Comparison of ENCODE assay signal across 8 cellular contexts in the genomic region with DNA sequence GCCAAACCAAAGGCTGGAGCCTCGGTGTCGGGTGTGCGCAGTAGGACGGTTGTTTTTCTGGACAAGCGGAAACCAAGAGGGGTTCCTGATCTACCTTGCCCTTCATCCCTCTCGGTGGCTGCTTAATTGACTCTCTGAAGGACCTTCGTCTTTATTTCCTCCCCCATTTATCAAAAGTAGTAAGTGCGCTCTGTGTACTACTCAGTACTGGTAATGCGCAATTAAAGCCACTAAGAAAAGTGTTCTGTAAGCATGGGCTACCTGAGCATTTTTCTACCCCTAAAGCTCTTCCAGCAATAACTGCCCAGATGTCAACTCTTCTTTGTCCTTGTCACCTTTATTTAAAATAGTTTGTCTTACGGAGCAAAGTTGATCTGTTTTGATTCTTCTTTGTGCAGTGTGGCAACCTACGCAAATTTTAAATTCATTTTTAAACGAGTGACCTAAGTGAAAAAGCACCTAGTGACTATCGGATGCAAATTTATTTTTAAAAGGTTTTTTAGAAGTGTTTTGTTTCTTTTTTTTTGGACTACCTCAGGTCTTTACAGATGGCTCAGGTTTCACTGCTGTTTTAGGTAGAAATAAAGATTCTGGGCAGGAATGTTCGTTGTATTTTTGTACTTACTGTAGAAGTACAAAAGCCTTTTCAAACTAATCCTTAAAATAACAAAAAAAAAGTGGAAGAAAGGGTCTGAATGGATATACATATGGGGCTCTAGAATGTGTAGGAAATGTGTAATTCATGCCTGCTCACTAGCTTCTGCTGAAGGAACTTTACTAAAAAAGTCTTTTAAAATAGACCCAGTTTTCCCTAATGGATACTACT. TPM values are rescaled to one million over a fixed set of nuclear protein-coding genes. Genes with fewer than 3 reads are reported as not detected.
A peak's percentile ranks its signal among the peaks of the same experiment; 100 is the strongest.
DNase-seq lines count a peak whose midpoint lies in the region; ATAC-seq, FAIRE-seq and TF ChIP-seq lines count a peak whose summit lies in the region.

No MANE protein-coding gene starts in this region.

- in situ Hi-C loops in GM12878 (cut with MboI) = no loop called here

- peak overlapping the region; percentile 94 for H3K9ac ChIP-seq in GM12878 (ENCODE audit: control insufficient read depth, insufficient read depth, low read length)

- no peaks in the 10 kb centered on the region for H3K36me3 ChIP-seq in Caco-2 (ENCODE audit: control insufficient read depth, insufficient read depth, low read length)
- no peaks in the 10 kb centered on the region for H3K36me3 ChIP-seq in GM12878 (ENCODE audit: control insufficient read depth in 2 of 2, insufficient read depth in 2 of 2, low read length in 1 of 2)
- no peaks in the 10 kb centered on the region for H3K36me3 ChIP-seq in vagina

- no peak for TF ChIP-seq EP300 in GM12878 (IDR thresholded peaks at IDR 0.05; ENCODE audit: borderline replicate concordance in 1 of 2, control insufficient read depth in 1 of 2, low read depth in 2 of 2, low read length in 2 of 2)

- TF ChIP-seq POLR2A in GM12878 (IDR thresholded peaks at IDR 0.05; ENCODE audit: low read depth, low read length) (no peak), vagina (IDR thresholded peaks at IDR 0.05) (no peak)

- H3K9me3 ChIP-seq in Caco-2 (no peaks in the 10 kb centered on the region), GM12878 (replicated peaks; ENCODE audit: control insufficient read depth, insufficient read depth, low read length) (no peaks in the 10 kb centered on the region), vagina (no peaks in the 10 kb centered on the region)

- intact Hi-C loops in Caco-2 (cut with micrococcal nuclease; ENCODE audit: unreplicated experiment) (loop anchor here (2.0 to 5.0 kb wide), 2 partner anchors 65 to 1169 kb away; partner anchors contain the start of gene ZFYVE16), GM12878 (cut with micrococcal nuclease; ENCODE audit: unreplicated experiment) (loop anchor here (2.0 to 5.0 kb wide), 2 partner anchors 253 to 274 kb away; partner anchors contain the start of genes ARSB and HOMER1), vagina (cut with DNase I) (no loop called here)

- BruUV-seq in Caco-2 (replicated peaks; lab: Mats Ljungman, UMichigan) = TSS peak; percentile 23
- BruUV-seq in GM12878 (replicated peaks; lab: Mats Ljungman, UMichigan) = TSS peak; percentile 39

- SMC1A ChIA-PET in GM12878 (lab: Charles Lee; ENCODE audit: uncharacterized antibody, unreplicated experiment) = interaction anchor here (1.5 to 1.9 kb wide), 2 partner anchors 16 to 24 kb away, joined by 3 to 9 read pairs; no protein-coding TSS in a partner anchor

- no peak for DNase-seq in Caco-2
- peak; percentile 61 for DNase-seq in HT-29 (ENCODE audit: low spot score)
- DNase-seq in GM12878 (ENCODE audit: low read depth, low spot score) = no peak
- DNase-seq in medulla oblongata (ENCODE audit: extremely low spot score) = peak; percentile 14
- no peak for DNase-seq in vagina (ENCODE audit: extremely low spot score in 2 of 2)
- DNase-seq in SW 1271 (lab: John Stamatoyannopoulos, UW) = no peak
- no peak for DNase-seq in HCEC 1CT
- no peak for DNase-seq in frontal cortex (ENCODE audit: low spot score in 2 of 2)

- WGBS in GM12878 (ENCODE audit: insufficient coverage, insufficient replicate concordance, low lambda C conversion rate, missing lambda C conversion rate) = 3% methylated on average over 14 of the region's 14 CpGs

- H4K20me1 ChIP-seq in GM12878 (ENCODE audit: control insufficient read depth, insufficient read depth) = no peaks in the 10 kb centered on the region

- H3K4me3 Mint-ChIP-seq in Caco-2 (ENCODE audit: unreplicated experiment) = peak overlapping the region; percentile 78

- POLR2A ChIA-PET in Caco-2 (lab: Charles Lee) (interaction anchor here (0.9 kb wide), 1 partner anchor 276 kb away, joined by 4 read pairs; the partner anchor contains the start of gene HOMER1), GM12878 (lab: Charles Lee) (interaction anchor here (0.6 to 1.2 kb wide), 2 partner anchors 510 to 1112 kb away, joined by 3 to 6 read pairs; no protein-coding TSS in a partner anchor)

- ATAC-seq in GM12878 = peak; percentile 4; the same call in 2 of the 3 replicates

- peak overlapping the region; percentile 64 for H3K4me2 ChIP-seq in GM12878 (ENCODE audit: control insufficient read depth, insufficient read depth)

- no peak for TF ChIP-seq RAD21 in GM12878 (IDR thresholded peaks at IDR 0.05; ENCODE audit: insufficient read depth, low read depth, low read length)

- H3K4me1 ChIP-seq in Caco-2 (peaks cover 4% of the 10 kb centered on the region; the same call in 1 of the 2 replicates), GM12878 (ENCODE audit: control insufficient read depth, insufficient read depth, low read length) (peaks cover 5% of the 10 kb centered on the region), vagina (peaks cover 48% of the 10 kb centered on the region)

- H3K27me3 ChIP-seq in Caco-2 (replicated peaks; ENCODE audit: control insufficient read depth, insufficient read depth, low read length) (no peaks in the 10 kb centered on the region), GM12878 (replicated peaks in 1 of 2; ENCODE audit: control insufficient read depth in 2 of 2, insufficient read depth in 2 of 2, low read length in 1 of 2) (no peaks in the 10 kb centered on the region), vagina (no peaks in the 10 kb centered on the region)

- H3K9me3 Mint-ChIP-seq in Caco-2 (ENCODE audit: unreplicated experiment) = no peaks in the 10 kb centered on the region

- peak overlapping the region; percentile 97 for H3K27ac Mint-ChIP-seq in Caco-2 (ENCODE audit: unreplicated experiment)

- peaks cover 50% of the 10 kb centered on the region for H3K79me2 ChIP-seq in GM12878 (ENCODE audit: control insufficient read depth, insufficient read depth, low read length)

- H3K27ac ChIP-seq in GM12878 (ENCODE audit: control insufficient read depth, insufficient read depth) (peak overlapping the region; percentile 71), vagina (peak overlapping the region; percentile 100)

- FAIRE-seq in GM12878 (lab: Jason Lieb, UNC) (peak; percentile 47), frontal cortex (lab: Jason Lieb, UNC) (no peak)

- H2AFZ ChIP-seq in GM12878 (ENCODE audit: control insufficient read depth, low read depth, low read length) = peak overlapping the region; percentile 77

- CTCF ChIA-PET in Caco-2 (lab: Charles Lee) (interaction anchor here (0.6 to 1.7 kb wide), 4 partner anchors 18 to 748 kb away, joined by 3 to 8 read pairs (median 3); no protein-coding TSS in a partner anchor), GM12878 (lab: Yijun Ruan, JAX) (interaction anchor here (0.7 to 1.4 kb wide), 5 partner anchors 15 to 1124 kb away, joined by 3 to 4 read pairs (median 4); no protein-coding TSS in a partner anchor)

- TF ChIP-seq CTCF in Caco-2 (IDR thresholded peaks at IDR 0.05; ENCODE audit: insufficient read depth in 1 of 2, low read depth in 1 of 2, low read length in 1 of 2, severe bottlenecking in 1 of 2, unreplicated experiment in 1 of 2) (no peak), GM12878 (IDR thresholded peaks at IDR 0.05 in 2 of 3, conservative IDR thresholded peaks at IDR 0.05 in 1 of 3; ENCODE audit: control insufficient read depth in 2 of 3, extremely low read depth in 1 of 3, insufficient read depth in 1 of 3, low read depth in 3 of 3, low read length in 3 of 3) (no peak), vagina (IDR thresholded peaks at IDR 0.05) (no peak)

- H3K4me3 ChIP-seq in Caco-2 (ENCODE audit: low read depth, low read length) (peak overlapping the region; percentile 70), GM12878 (peak overlapping the region; percentile 86), vagina (peak overlapping the region; percentile 92 to 98)

- H3K27me3 Mint-ChIP-seq in Caco-2 (ENCODE audit: insufficient read depth, unreplicated experiment) = no peaks in the 10 kb centered on the region

- peaks cover 4% of the 10 kb centered on the region for H3K4me1 Mint-ChIP-seq in Caco-2 (ENCODE audit: low read depth, unreplicated experiment)

- peaks cover 18% of the 10 kb centered on the region for H3K36me3 Mint-ChIP-seq in Caco-2 (ENCODE audit: insufficient read depth, unreplicated experiment)

- RAD21 ChIA-PET in GM12878 (lab: Charles Lee; ENCODE audit: unreplicated experiment) = no interaction called here

TF ChIP-seq in GM12878, 131 proteins besides CTCF, POLR2A, EP300 and RAD21 (continues in another document):
- 0 out of 2 replicates have a peak, but pooled peaks have one; percentile 15 for TF ChIP-seq NFIC (IDR thresholded peaks at IDR 0.05; ENCODE audit: low read depth, low read length)
- TF ChIP-seq TBL1XR1 (IDR thresholded peaks at IDR 0.05; ENCODE audit: low read depth, low read length) = no peak
- no peak for TF ChIP-seq SIX5 (IDR thresholded peaks at IDR 0.05; ENCODE audit: low read depth, low read length, severe bottlenecking)
- TF ChIP-seq SREBF1 (IDR thresholded peaks at IDR 0.05; ENCODE audit: low read length) = no peak
- 0 out of 2 replicates have a peak, but pooled peaks have one; percentile 12 for TF ChIP-seq JUNB (IDR thresholded peaks at IDR 0.05)
- no peak for TF ChIP-seq CBX3 (IDR thresholded peaks at IDR 0.05; ENCODE audit: borderline replicate concordance, low read depth)
- TF ChIP-seq NBN (IDR thresholded peaks at IDR 0.05) = 0 out of 2 replicates have a peak, but pooled peaks have one; percentile 3
- no peak for TF ChIP-seq TCF7 (IDR thresholded peaks at IDR 0.05; ENCODE audit: borderline replicate concordance)
- TF ChIP-seq POLR2AphosphoS2 (IDR thresholded peaks at IDR 0.05; ENCODE audit: low read depth, low read length) = no peak
- no peak for TF ChIP-seq HDGF (IDR thresholded peaks at IDR 0.05)

RNA-seq across cellular contexts. Expression of gene JMY, which starts 2.0 kb away (rescaled TPM):
- 10.5 and 11.3 TPM in 2 replicates for total RNA-seq in Caco-2 (2022)
- 5.9 and 7.5 TPM in 2 replicates for total RNA-seq in HT-29 (2014; rRNA removed; shearing (Covaris generic))
- 30.5 and 31.5 TPM in 2 replicates for total RNA-seq in GM12878 (2013; cell fraction: nucleolus; rRNA removed)
- 3.4 and 3.9 TPM in 2 replicates for total RNA-seq in GM12878 (2014; rRNA removed)
- total RNA-seq in GM12878 (2014; rRNA removed; fragmentation: Illumina TruSeq; extraction: Trizol) = 3.5 and 3.7 TPM in 2 replicates
- 3.6 and 4.1 TPM in 2 replicates for total RNA-seq in GM12878 (2021)
- polyA plus RNA-seq in GM12878 (2011; ENCODE audit: low read depth) = 2.1 TPM
- polyA plus RNA-seq in GM12878 (2011; rRNA removed) = 4.8 and 7.4 TPM in 2 replicates
- polyA plus RNA-seq in GM12878 (2011; cell fraction: cytosol; rRNA removed) = 1.4 and 1.8 TPM in 2 replicates
- polyA plus RNA-seq in GM12878 (2011; cell fraction: nucleus; rRNA removed) = 3.9 and 4.9 TPM in 2 replicates
- polyA plus RNA-seq in GM12878 (2012) = 3.8 and 4.1 TPM in 2 replicates
- polyA plus RNA-seq in GM12878 (2014; fragmentation: Illumina TruSeq; extraction: Trizol) = 2.7 and 6.0 TPM in 2 replicates
- under 1 TPM; 0.63 to 0.80 TPM for polyA plus RNA-seq in GM12878 (2014; fragmentation: Nextera tagmentation; extraction: Ambion mirVana)
- 1.8 and 2.0 TPM in 2 replicates for polyA plus RNA-seq in GM12878 (2014; rRNA removed)
- polyA plus RNA-seq in GM12878 (2016; fragmentation: Nextera tagmentation; extraction: Ambion mirVana) = 1 to 10 TPM; 1.2 to 1.5 TPM
- polyA minus RNA-seq in GM12878 (2011; rRNA and poly(A)+ RNA removed) = 4.9 and 6.2 TPM in 2 replicates
- 2.9 and 3.1 TPM in 2 replicates for polyA minus RNA-seq in GM12878 (2011; cell fraction: cytosol; rRNA and poly(A)+ RNA removed)
- polyA minus RNA-seq in GM12878 (2011; cell fraction: nucleus; rRNA and poly(A)+ RNA removed) = 4.2 and 7.4 TPM in 2 replicates
- total RNA-seq in vagina = 12.0 TPM
- total RNA-seq in frontal cortex = 39.9 TPM

Comparison
In these comparisons a context has a peak if more than half of its experiments do, and no peak if none do; other contexts are left out.
1. DNase-seq: peak in HT-29 (single experiment) and medulla oblongata (single experiment); none in Caco-2 (0 of 2), GM12878 (single experiment), vagina (0 of 2), SW 1271 (0 of 2), HCEC 1CT (single experiment) and frontal cortex (0 of 2).
2. Peak in every context shown above with its lines, with median percentiles within 50 percentile points of each other: H3K4me3 ChIP-seq.